Comparison of ENCODE assay signal across 15 cellular contexts in the genomic region with DNA sequence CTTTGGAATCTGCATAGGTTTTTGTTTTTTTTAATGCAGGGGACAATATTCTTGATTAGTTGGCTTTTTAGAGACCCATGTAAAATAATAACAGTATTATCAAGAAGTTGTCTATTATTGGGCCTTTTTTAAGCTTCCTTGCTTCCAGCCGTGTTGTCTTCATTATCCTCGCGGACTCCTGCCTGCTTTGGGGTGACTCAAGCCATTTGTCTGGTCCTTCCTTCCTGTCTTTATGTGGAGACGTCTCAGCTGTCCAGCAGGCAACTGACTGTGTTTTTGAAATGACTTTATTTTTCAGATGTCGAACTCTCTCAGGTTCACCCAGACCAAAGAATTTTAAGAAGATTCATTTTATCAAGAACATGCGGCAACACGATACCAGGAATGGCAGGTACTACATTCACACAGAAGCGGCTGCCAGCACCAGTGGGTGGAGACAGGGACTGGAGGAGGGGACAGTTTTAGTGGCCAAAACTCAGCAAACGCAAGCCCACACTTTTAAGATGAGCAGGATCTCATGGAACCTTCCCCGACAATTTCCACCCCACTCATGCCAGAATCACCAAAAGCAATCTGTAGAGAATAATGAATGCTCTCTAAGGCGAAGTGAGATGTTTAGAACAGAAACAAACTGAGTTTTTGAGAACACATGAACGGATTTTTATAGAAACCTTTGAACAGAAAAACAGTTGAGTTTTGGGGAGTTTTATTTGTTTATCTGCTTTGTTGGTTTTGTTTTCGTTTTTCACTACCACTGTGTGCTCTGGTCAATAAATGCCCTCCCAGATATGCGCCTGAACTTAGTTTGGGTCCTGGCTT. TPM values are rescaled to one million over a fixed set of nuclear protein-coding genes. Genes with fewer than 3 reads are reported as not detected.
DNase-seq lines count a peak whose midpoint lies in the region; ATAC-seq, FAIRE-seq and TF ChIP-seq lines count a peak whose summit lies in the region.
"Had no signal": no experiment of that assay in that cellular context is flagged by ENCODE, and none has a peak within 500 bp of the region (broad histone marks: within the 10 kb centered on the region; RNA-seq: fewer than 3 reads in every experiment).

No MANE protein-coding gene starts in this region.

- no peaks in the 10 kb centered on the region; the same call in 1 of the 3 replicates for H3K9me3 Mint-ChIP-seq in GM23338
- H3K9me3 Mint-ChIP-seq in naive thymus-derived CD8-positive, alpha-beta T cell: no peaks in the 10 kb centered on the region
- H3K9me3 Mint-ChIP-seq: CD8-positive, alpha-beta memory T cell had no signal

- H2AFZ ChIP-seq in GM23338: no peak overlapping the region

- H3K4me2 ChIP-seq in GM23338: no peak overlapping the region

- FAIRE-seq in bronchial epithelial cell (lab: Jason Lieb, UNC): no peak
- FAIRE-seq: TTC549 had no signal

- H3K4me3 Mint-ChIP-seq in GM23338: no peak overlapping the region; the same call in 2 of the 3 replicates
- no peak overlapping the region for H3K4me3 Mint-ChIP-seq in naive thymus-derived CD8-positive, alpha-beta T cell
- H3K4me3 Mint-ChIP-seq: CD8-positive, alpha-beta memory T cell had no signal

- peaks cover 8% of the 10 kb centered on the region for H3K27me3 Mint-ChIP-seq in GM23338 (ENCODE audit: insufficient read depth, low read depth, poor library complexity)
- peaks cover 0 to 3% (median 0%) of the 10 kb centered on the region in 5 donors for H3K27me3 Mint-ChIP-seq in naive thymus-derived CD8-positive, alpha-beta T cell

- H3K9me3 ChIP-seq in right cardiac atrium (ENCODE audit: control insufficient read depth, low read length) (no peaks in the 10 kb centered on the region), spleen (no peaks in the 10 kb centered on the region)
- H3K9me3 ChIP-seq: prostate gland had no signal

- H4K20me1 ChIP-seq in GM23338 (replicated peaks; ENCODE audit: insufficient read depth): peaks cover 8% of the 10 kb centered on the region; the same call in 1 of the 2 replicates

- peaks cover 2% of the 10 kb centered on the region; the same call in 1 of the 2 replicates for H3K36me3 ChIP-seq in GM23338 (ENCODE audit: insufficient read depth)
- H3K36me3 ChIP-seq in bronchial epithelial cell (ENCODE audit: control insufficient read depth, insufficient read depth, low read length): no peaks in the 10 kb centered on the region
- H3K36me3 ChIP-seq in spleen: peaks cover 0 to 10% (median 0%) of the 10 kb centered on the region in 6 donors
- H3K36me3 ChIP-seq: prostate gland had no signal

- H3K79me2 ChIP-seq in GM23338 (replicated peaks; ENCODE audit: insufficient read depth): peaks cover 10% of the 10 kb centered on the region

- ATAC-seq in GM23338 (no peak), right cardiac atrium (peak in 1 of 2 donors; percentile 40), HG03175 (IDR thresholded peaks at IDR 0.05; ENCODE audit: unreplicated experiment) (no peak)
- ATAC-seq in naive thymus-derived CD8-positive, alpha-beta T cell: no peak

- no peak for TF ChIP-seq POLR2A in spleen (IDR thresholded peaks at IDR 0.05)

- WGBS in right cardiac atrium: 52% methylated on average over 14 of the region's 14 CpGs
- 72 to 84% (median 80%) methylated on average over 14 of the region's 14 CpGs for WGBS in spleen, 5 donors

- H3K27ac Mint-ChIP-seq in GM23338: peak overlapping the region; percentile 31; the same call in 1 of the 2 replicates
- no peak overlapping the region for H3K27ac Mint-ChIP-seq in naive thymus-derived CD8-positive, alpha-beta T cell

- no peaks in the 10 kb centered on the region for H3K9me2 ChIP-seq in GM23338 (ENCODE audit: insufficient read depth)

- intact Hi-C loops in right cardiac atrium (cut with DNase I): no loop called here
- intact Hi-C loops in spleen (cut with DNase I; ENCODE audit: low total_unique reads): no loop called here

- no peak overlapping the region for H3K4me3 ChIP-seq in GM23338
- no peak overlapping the region for H3K4me3 ChIP-seq in bronchial epithelial cell (ENCODE audit: low read depth, low read length)
- no peak overlapping the region for H3K4me3 ChIP-seq in right cardiac atrium (ENCODE audit: low read length)
- H3K4me3 ChIP-seq in spleen: no peak overlapping the region
- H3K4me3 ChIP-seq: prostate gland had no signal

- H3K36me3 Mint-ChIP-seq in GM23338 (ENCODE audit: low read depth): peaks cover 50% of the 10 kb centered on the region
- H3K36me3 Mint-ChIP-seq in naive thymus-derived CD8-positive, alpha-beta T cell: no peaks in the 10 kb centered on the region
- H3K36me3 Mint-ChIP-seq: CD8-positive, alpha-beta memory T cell had no signal

- H3K4me1 ChIP-seq in GM23338 (ENCODE audit: insufficient read depth): peaks cover 15% of the 10 kb centered on the region; the same call in 1 of the 2 replicates
- H3K4me1 ChIP-seq in right cardiac atrium (ENCODE audit: control insufficient read depth, insufficient read depth, low read length): peaks cover 5% of the 10 kb centered on the region
- H3K4me1 ChIP-seq in spleen: peaks cover 3 to 13% (median 9%) of the 10 kb centered on the region in 6 donors
- H3K4me1 ChIP-seq: prostate gland had no signal

- TF ChIP-seq CTCF in GM23338 (conservative IDR thresholded peaks at IDR 0.05; ENCODE audit: low read depth in 2 of 2) (no peak), bronchial epithelial cell (IDR thresholded peaks at IDR 0.05; ENCODE audit: insufficient read depth, low read length, severe bottlenecking) (no peak), spleen (IDR thresholded peaks at IDR 0.05 in 8 of 11, conservative IDR thresholded peaks at IDR 0.05 in 3 of 11) (no peak)

- H3F3A ChIP-seq in GM23338 (replicated peaks; ENCODE audit: low read depth): no peaks in the 10 kb centered on the region; the same call in 1 of the 2 replicates

- POLR2A ChIA-PET in naive thymus-derived CD8-positive, alpha-beta T cell (lab: Charles Lee): no interaction called here

- H3K27me3 ChIP-seq in GM23338 (ENCODE audit: insufficient read depth) (no peaks in the 10 kb centered on the region), bronchial epithelial cell (ENCODE audit: control insufficient read depth, insufficient read depth, low read length) (peaks cover 4% of the 10 kb centered on the region), right cardiac atrium (ENCODE audit: control insufficient read depth, insufficient read depth) (no peaks in the 10 kb centered on the region), spleen (replicated peaks in 1 of 7) (no peaks in the 10 kb centered on the region)

- H3K27ac ChIP-seq in GM23338 (ENCODE audit: low read depth): peak overlapping the region; percentile 34; the same call in 1 of the 2 replicates
- H3K27ac ChIP-seq in right cardiac atrium (ENCODE audit: low read length): peak overlapping the region; percentile 65
- peak overlapping the region in 7 of 8 donors; percentile 30 to 52 (median 40) for H3K27ac ChIP-seq in spleen
- H3K27ac ChIP-seq: RWPE1 had no signal

- peaks cover 40% of the 10 kb centered on the region for H3K4me1 Mint-ChIP-seq in GM23338
- peaks cover 4 to 8% (median 7%) of the 10 kb centered on the region in 4 donors for H3K4me1 Mint-ChIP-seq in naive thymus-derived CD8-positive, alpha-beta T cell

- DNase-seq in GM23338 (ENCODE audit: low spot score) (no peak), bronchial epithelial cell (ENCODE audit: low read depth) (peak; percentile 10), right cardiac atrium (no peak), spleen (no peak), islet precursor cell (no peak), retina (no peak)
- no peak for DNase-seq in naive thymus-derived CD8-positive, alpha-beta T cell
- DNase-seq: amygdala; CD8-positive, alpha-beta memory T cell; left colon; NCI-H446 treated with DMSO at 0.1 percent for 48 hours had no signal

TF ChIP-seq in GM23338, 12 proteins besides CTCF, POLR2A, EP300 and RAD21 (continues in another document):
- TF ChIP-seq JUNB (IDR thresholded peaks at IDR 0.05; ENCODE audit: unreplicated experiment) (no peak), NANOG (IDR thresholded peaks at IDR 0.05; ENCODE audit: borderline replicate concordance) (no peak), ZNF331 (CRISPR knock-in tag; IDR thresholded peaks at IDR 0.05; ENCODE audit: low read depth) (no peak)
- TF ChIP-seq, protein P1, sequence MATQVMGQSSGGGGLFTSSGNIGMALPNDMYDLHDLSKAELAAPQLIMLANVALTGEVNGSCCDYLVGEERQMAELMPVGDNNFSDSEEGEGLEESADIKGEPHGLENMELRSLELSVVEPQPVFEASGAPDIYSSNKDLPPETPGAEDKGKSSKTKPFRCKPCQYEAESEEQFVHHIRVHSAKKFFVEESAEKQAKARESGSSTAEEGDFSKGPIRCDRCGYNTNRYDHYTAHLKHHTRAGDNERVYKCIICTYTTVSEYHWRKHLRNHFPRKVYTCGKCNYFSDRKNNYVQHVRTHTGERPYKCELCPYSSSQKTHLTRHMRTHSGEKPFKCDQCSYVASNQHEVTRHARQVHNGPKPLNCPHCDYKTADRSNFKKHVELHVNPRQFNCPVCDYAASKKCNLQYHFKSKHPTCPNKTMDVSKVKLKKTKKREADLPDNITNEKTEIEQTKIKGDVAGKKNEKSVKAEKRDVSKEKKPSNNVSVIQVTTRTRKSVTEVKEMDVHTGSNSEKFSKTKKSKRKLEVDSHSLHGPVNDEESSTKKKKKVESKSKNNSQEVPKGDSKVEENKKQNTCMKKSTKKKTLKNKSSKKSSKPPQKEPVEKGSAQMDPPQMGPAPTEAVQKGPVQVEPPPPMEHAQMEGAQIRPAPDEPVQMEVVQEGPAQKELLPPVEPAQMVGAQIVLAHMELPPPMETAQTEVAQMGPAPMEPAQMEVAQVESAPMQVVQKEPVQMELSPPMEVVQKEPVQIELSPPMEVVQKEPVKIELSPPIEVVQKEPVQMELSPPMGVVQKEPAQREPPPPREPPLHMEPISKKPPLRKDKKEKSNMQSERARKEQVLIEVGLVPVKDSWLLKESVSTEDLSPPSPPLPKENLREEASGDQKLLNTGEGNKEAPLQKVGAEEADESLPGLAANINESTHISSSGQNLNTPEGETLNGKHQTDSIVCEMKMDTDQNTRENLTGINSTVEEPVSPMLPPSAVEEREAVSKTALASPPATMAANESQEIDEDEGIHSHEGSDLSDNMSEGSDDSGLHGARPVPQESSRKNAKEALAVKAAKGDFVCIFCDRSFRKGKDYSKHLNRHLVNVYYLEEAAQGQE (IDR thresholded peaks at IDR 0.05; ENCODE audit: unreplicated experiment): no peak

RNA-seq across cellular contexts. Expression of a gene that starts 59.1 kb away (rescaled TPM):
- total RNA-seq in GM23338 (2014; rRNA removed; shearing (Covaris generic)): 8.8 and 12.4 TPM in 2 replicates
- polyA plus RNA-seq in GM23338 (2016; fragmentation: Nextera tagmentation; extraction: Ambion mirVana) (2.6 and 3.4 TPM in 2 replicates), right cardiac atrium (3.2 TPM), spleen (1 to 10 TPM; 1.7 to 2.3 (median 1.8) TPM)
- total RNA-seq in bronchial epithelial cell (0.13 and 0.26 TPM in 2 replicates), right cardiac atrium (1 to 10 TPM; 3.5 to 5.6 (median 4.5) TPM), spleen (10 to 100 TPM in 2 of 7 donors, 1 to 10 TPM in 5; 4.2 to 18.7 (median 8.0) TPM)
- total RNA-seq in naive thymus-derived CD8-positive, alpha-beta T cell: under 1 TPM; 0.82 to 0.99 TPM
- not detected for polyA plus RNA-seq in naive thymus-derived CD8-positive, alpha-beta T cell
